ENCODE assay signal across 8 cellular contexts in the genomic region with DNA sequence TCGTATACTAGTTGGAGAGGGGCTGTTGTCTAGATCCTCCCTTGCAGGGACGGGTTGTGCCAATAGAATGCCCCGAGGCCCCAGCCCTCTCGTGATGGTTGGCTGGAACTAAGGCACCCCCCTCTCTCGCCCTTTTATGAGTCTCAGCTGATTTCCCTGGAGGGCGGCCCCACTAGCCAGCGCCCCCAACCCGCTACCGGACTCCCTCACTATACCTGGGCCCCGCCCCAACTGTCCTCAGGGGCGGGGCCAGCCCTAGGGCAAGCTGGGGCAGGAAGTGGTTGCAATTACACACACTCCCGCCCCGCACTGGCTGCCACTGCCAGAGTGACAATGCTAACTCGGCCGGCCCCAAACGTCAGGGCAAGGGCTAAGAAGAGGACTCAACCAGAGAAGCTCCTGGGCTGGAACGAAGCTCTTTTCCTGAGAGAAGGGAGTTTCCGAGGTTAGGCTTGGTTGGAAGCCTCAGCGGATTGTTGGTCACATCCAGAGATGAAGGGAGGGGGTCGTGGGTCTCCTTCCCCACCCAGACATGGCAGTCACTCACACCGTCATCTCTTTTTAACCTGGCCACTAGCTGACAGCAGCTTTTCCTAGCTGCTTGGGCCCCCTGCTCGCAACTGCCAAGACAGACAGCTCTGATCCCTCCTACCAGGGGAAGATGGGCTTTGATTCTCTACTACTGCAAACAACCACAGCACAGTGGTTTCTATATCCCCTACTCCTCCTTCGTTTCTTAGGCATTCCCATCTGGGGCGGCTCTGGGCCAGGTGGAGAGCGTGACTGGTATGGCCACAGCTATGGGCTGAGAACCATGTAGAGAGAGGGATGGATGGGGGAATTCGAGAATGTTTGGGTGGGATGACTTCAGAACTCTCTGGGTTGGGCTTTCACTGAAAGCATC. TPM values are rescaled to one million over a fixed set of nuclear protein-coding genes. Genes with fewer than 3 reads are reported as not detected.
DNase-seq lines count a peak whose midpoint lies in the region; ATAC-seq and TF ChIP-seq lines count a peak whose summit lies in the region.

No MANE protein-coding gene starts in this region.

- TF ChIP-seq CTCF in GM20000 (IDR thresholded peaks at IDR 0.05; ENCODE audit: extremely low read depth, missing control alignments) (no peak), PC-9 (conservative IDR thresholded peaks at IDR 0.05) (no peak)

- peak overlapping the region; percentile 85 for H2AFZ ChIP-seq in PC-9

- TSS peak; percentile 67 for BruUV-seq in PC-9 (replicated peaks; lab: Mats Ljungman, UMichigan)

- CTCF ChIA-PET in PC-9 (lab: Charles Lee): interaction anchor here (0.5 to 0.6 kb wide), 2 partner anchors 20 to 30 kb away, joined by 6 to 10 read pairs; no protein-coding TSS in a partner anchor

- H3K27ac Mint-ChIP-seq in activated T-helper 2 cell treated with anti-CD3 and anti-CD28 coated beads, Interferon-gamma antibody, Interleukin-2, Interleukin-4, amounts not matched to agents 10 μg/mL and 5 μg/mL and 100 μg/mL, durations not matched to agents 14 hours and 24 hours and 36 hours: peak overlapping the region; percentile 89

- POLR2A ChIA-PET in PC-9 (lab: Charles Lee; ENCODE audit: unreplicated experiment): interaction anchor here (0.6 to 0.7 kb wide), 2 partner anchors 16 to 128 kb away, joined by 6 read pairs; no protein-coding TSS in a partner anchor

- H3K27me3 ChIP-seq in PC-9 (ENCODE audit: insufficient read depth, low read depth): no peaks in the 10 kb centered on the region

- H3K79me2 ChIP-seq in PC-9 (ENCODE audit: low read depth): no peaks in the 10 kb centered on the region

- no peak overlapping the region for H3K27ac ChIP-seq in PC-9

- H3K27me3 Mint-ChIP-seq in activated T-helper 2 cell treated with anti-CD3 and anti-CD28 coated beads, Interferon-gamma antibody, Interleukin-2, Interleukin-4, amounts not matched to agents 10 μg/mL and 5 μg/mL and 100 μg/mL, durations not matched to agents 14 hours and 24 hours and 36 hours (ENCODE audit: low read depth): peaks cover 1% of the 10 kb centered on the region

- H3K4me3 Mint-ChIP-seq in activated T-helper 2 cell treated with anti-CD3 and anti-CD28 coated beads, Interferon-gamma antibody, Interleukin-2, Interleukin-4, amounts not matched to agents 10 μg/mL and 5 μg/mL and 100 μg/mL, durations not matched to agents 14 hours and 24 hours and 36 hours (ENCODE audit: low read depth): peak overlapping the region; percentile 56

- peaks cover 18% of the 10 kb centered on the region; the same call in 1 of the 2 replicates for H3F3A ChIP-seq in PC-9 (ENCODE audit: insufficient read depth, low read depth)

- H3K4me3 ChIP-seq in PC-9: peak overlapping the region; percentile 48; the same call in 1 of the 2 replicates
- H3K4me3 ChIP-seq in iPS-18c (ENCODE audit: insufficient read depth, low read depth, low read length): peak overlapping the region; percentile 41

- H3K9me3 Mint-ChIP-seq in activated T-helper 2 cell treated with anti-CD3 and anti-CD28 coated beads, Interferon-gamma antibody, Interleukin-2, Interleukin-4, amounts not matched to agents 10 μg/mL and 5 μg/mL and 100 μg/mL, durations not matched to agents 14 hours and 24 hours and 36 hours: no peaks in the 10 kb centered on the region

- peak; percentile 92 for ATAC-seq in HG03521 (IDR thresholded peaks at IDR 0.05; ENCODE audit: unreplicated experiment)

- no peaks in the 10 kb centered on the region for H3K36me3 ChIP-seq in PC-9 (ENCODE audit: low read depth)

- peaks cover 17% of the 10 kb centered on the region for H3K4me1 Mint-ChIP-seq in activated T-helper 2 cell treated with anti-CD3 and anti-CD28 coated beads, Interferon-gamma antibody, Interleukin-2, Interleukin-4, amounts not matched to agents 10 μg/mL and 5 μg/mL and 100 μg/mL, durations not matched to agents 14 hours and 24 hours and 36 hours (ENCODE audit: low read depth)

- intact Hi-C loops in PC-9 (cut with micrococcal nuclease; ENCODE audit: unreplicated experiment): loop anchor here (2.0 kb wide), 1 partner anchor 21 kb away; the partner anchor contains the start of gene BCORL1
- intact Hi-C loops in activated T-helper 2 cell treated with anti-CD3 and anti-CD28 coated beads, Interferon-gamma antibody, Interleukin-2, Interleukin-4, amounts not matched to agents 10 μg/mL and 5 μg/mL and 100 μg/mL, durations not matched to agents 14 hours and 24 hours and 36 hours (cut with micrococcal nuclease): loop anchor here (2.0 kb wide), 1 partner anchor 21 kb away; the partner anchor contains the start of gene BCORL1

- peak overlapping the region; percentile 88 for H3K4me2 ChIP-seq in PC-9

- H3K4me1 ChIP-seq in PC-9 (replicated peaks; ENCODE audit: insufficient read depth): peaks cover 13% of the 10 kb centered on the region

- no peaks in the 10 kb centered on the region for H3K36me3 Mint-ChIP-seq in activated T-helper 2 cell treated with anti-CD3 and anti-CD28 coated beads, Interferon-gamma antibody, Interleukin-2, Interleukin-4, amounts not matched to agents 10 μg/mL and 5 μg/mL and 100 μg/mL, durations not matched to agents 14 hours and 24 hours and 36 hours (ENCODE audit: low read depth)

- H3K9me3 ChIP-seq in PC-9 (ENCODE audit: insufficient read depth, low read depth) (no peaks in the 10 kb centered on the region), iPS-18c (ENCODE audit: control insufficient read depth, insufficient read depth, low read length) (peaks cover 2% of the 10 kb centered on the region)

- DNase-seq in ELF-1 (ENCODE audit: low read depth, low spot score): peak; percentile 90
- peak; percentile 82 for DNase-seq in GM20000 (ENCODE audit: low spot score)
- peak; percentile 68 to 79 for DNase-seq in PC-9
- DNase-seq in activated T-helper 2 cell treated with anti-CD3 and anti-CD28 coated beads, Interferon-gamma antibody, Interleukin-2, Interleukin-4, amounts not matched to agents 10 μg/mL and 5 μg/mL and 100 μg/mL, durations not matched to agents 14 hours and 24 hours and 36 hours (ENCODE audit: low spot score): peak; percentile 70
- peak; percentile 58 to 61 for DNase-seq in stimulated activated CD4-positive, alpha-beta T cell treated with anti-CD3 and anti-CD28 coated beads, Interleukin-2, amount 100 ng/mL, for 48 hours
- no peak for DNase-seq in NCI-H446 (lab: John Stamatoyannopoulos, UW)

- no peaks in the 10 kb centered on the region for H4K20me1 ChIP-seq in PC-9 (ENCODE audit: insufficient read depth)

- no peaks in the 10 kb centered on the region for H3K9me2 ChIP-seq in PC-9 (ENCODE audit: insufficient read depth)

RNA-seq across cellular contexts. Expression of gene BCORL1, which starts 21.0 kb away (rescaled TPM):
- 32.2 TPM in 2 replicates for total RNA-seq in PC-9 (2021)
- total RNA-seq in activated T-helper 2 cell treated with anti-CD3 and anti-CD28 coated beads, Interferon-gamma antibody, Interleukin-2, Interleukin-4, amounts not matched to agents 10 μg/mL and 5 μg/mL and 100 μg/mL, durations not matched to agents 14 hours and 24 hours and 36 hours: 14.9 and 16.2 TPM in 2 replicates

RNA-seq across cellular contexts. Expression of gene UTP14A, which starts 55.5 kb away (rescaled TPM):
- 44.6 and 55.4 TPM in 2 replicates for total RNA-seq in PC-9 (2021)
- 46.6 and 49.9 TPM in 2 replicates for total RNA-seq in activated T-helper 2 cell treated with anti-CD3 and anti-CD28 coated beads, Interferon-gamma antibody, Interleukin-2, Interleukin-4, amounts not matched to agents 10 μg/mL and 5 μg/mL and 100 μg/mL, durations not matched to agents 14 hours and 24 hours and 36 hours

Comparison
In these comparisons a context has a peak if more than half of its experiments do, and no peak if none do; other contexts are left out.
1. DNase-seq: peak in ELF-1 (single experiment), GM20000 (single experiment), PC-9 (2 of 2), activated T-helper 2 cell treated with anti-CD3 and anti-CD28 coated beads, Interferon-gamma antibody, Interleukin-2, Interleukin-4, amounts not matched to agents 10 μg/mL and 5 μg/mL and 100 μg/mL, durations not matched to agents 14 hours and 24 hours and 36 hours (single experiment) and stimulated activated CD4-positive, alpha-beta T cell treated with anti-CD3 and anti-CD28 coated beads, Interleukin-2, amount 100 ng/mL, for 48 hours (2 of 2); none in NCI-H446 (0 of 2).